In genomic region chr20:57596998-57597939, GRCh38 we compare ENCODE assay signal across 8 cellular contexts. TPM values are rescaled to one million over a fixed set of nuclear protein-coding genes. Genes with fewer than 3 reads are reported as not detected.
DNase-seq lines count a peak whose midpoint lies in the region; FAIRE-seq and TF ChIP-seq lines count a peak whose summit lies in the region.

No MANE protein-coding gene starts in this region.

- H3K36me3 ChIP-seq in cardiac muscle cell, result no peaks in the 10 kb centered on the region

- no peaks in the 10 kb centered on the region for H3K27me3 Mint-ChIP-seq in activated naive CD4-positive, alpha-beta T cell treated with anti-CD3 and anti-CD28 coated beads, Interleukin-2, amount 50 U/mL, for 24 hours

- H3K9me3 Mint-ChIP-seq in activated naive CD4-positive, alpha-beta T cell treated with anti-CD3 and anti-CD28 coated beads, Interleukin-2, amount 50 U/mL, for 24 hours, result no peaks in the 10 kb centered on the region

- peak overlapping the region; percentile 4 for H3K4me3 Mint-ChIP-seq in activated naive CD4-positive, alpha-beta T cell treated with anti-CD3 and anti-CD28 coated beads, Interleukin-2, amount 50 U/mL, for 24 hours

- FAIRE-seq in HTR-8/SVneo (lab: Jason Lieb, UNC), result peak; percentile 99

- no peak overlapping the region for H3K27ac Mint-ChIP-seq in activated naive CD4-positive, alpha-beta T cell treated with anti-CD3 and anti-CD28 coated beads, Interleukin-2, amount 50 U/mL, for 24 hours

- peak; percentile 86 for TF ChIP-seq CTCF in cardiac muscle cell (IDR thresholded peaks at IDR 0.05; ENCODE audit: low read depth, low read length)

- H3K27me3 ChIP-seq in cardiac muscle cell, result no peaks in the 10 kb centered on the region

- H3K36me3 Mint-ChIP-seq in activated naive CD4-positive, alpha-beta T cell treated with anti-CD3 and anti-CD28 coated beads, Interleukin-2, amount 50 U/mL, for 24 hours, result no peaks in the 10 kb centered on the region

- H3K4me3 ChIP-seq in cardiac muscle cell, result no peak overlapping the region

- H3K9me3 ChIP-seq in cardiac muscle cell (ENCODE audit: low read depth), result no peaks in the 10 kb centered on the region

- peaks cover 7% of the 10 kb centered on the region for H3K4me1 ChIP-seq in cardiac muscle cell (ENCODE audit: low read depth)

- H3K4me1 Mint-ChIP-seq in activated naive CD4-positive, alpha-beta T cell treated with anti-CD3 and anti-CD28 coated beads, Interleukin-2, amount 50 U/mL, for 24 hours, result peaks cover 3% of the 10 kb centered on the region

- no peak overlapping the region for H3K27ac ChIP-seq in cardiac muscle cell

- DNase-seq in NCI-H2029 (lab: John Stamatoyannopoulos, UW), result peak; percentile 36
- DNase-seq in NCI-H2029 treated with DMSO at 0.1 percent for 48 hours (lab: John Stamatoyannopoulos, UW), result no peak
- peak; percentile 98 for DNase-seq in HTR-8/SVneo (ENCODE audit: insufficient read length, low spot score)
- DNase-seq in SKM-1 (lab: John Stamatoyannopoulos, UW; ENCODE audit: unreplicated experiment), result peak; percentile 24
- DNase-seq in cardiac muscle cell (ENCODE audit: low read depth in 1 of 2, low spot score in 1 of 2), result peak; percentile 60 to 84
- DNase-seq in retina, result peak; percentile 87
- no peak for DNase-seq in NCI-H524 treated with DMSO at 0.1 percent for 48 hours (lab: John Stamatoyannopoulos, UW)

RNA-seq across cellular contexts. Expression of gene ZBP1, which starts 23.0 kb away (rescaled TPM):
- not detected in 2 replicates for total RNA-seq in cardiac muscle cell
- not detected in 2 replicates for polyA plus RNA-seq in cardiac muscle cell

RNA-seq across cellular contexts. Expression of gene PCK1, which starts 36.4 kb away (rescaled TPM):
- 0.04 and 1.6 TPM in 2 replicates for total RNA-seq in cardiac muscle cell
- 0.64 TPM in 1 of 2 replicates, not detected in the other for polyA plus RNA-seq in cardiac muscle cell

Comparison
In these comparisons a context has a peak if more than half of its experiments do, and no peak if none do; other contexts are left out.
1. DNase-seq: peak in NCI-H2029 (single experiment), HTR-8/SVneo (single experiment), SKM-1 (single experiment), cardiac muscle cell (2 of 2) and retina (single experiment); none in NCI-H2029 treated with DMSO at 0.1 percent for 48 hours (single experiment) and NCI-H524 treated with DMSO at 0.1 percent for 48 hours (single experiment).